19 cellular contexts compared by ENCODE assay signal in the genomic region with DNA sequence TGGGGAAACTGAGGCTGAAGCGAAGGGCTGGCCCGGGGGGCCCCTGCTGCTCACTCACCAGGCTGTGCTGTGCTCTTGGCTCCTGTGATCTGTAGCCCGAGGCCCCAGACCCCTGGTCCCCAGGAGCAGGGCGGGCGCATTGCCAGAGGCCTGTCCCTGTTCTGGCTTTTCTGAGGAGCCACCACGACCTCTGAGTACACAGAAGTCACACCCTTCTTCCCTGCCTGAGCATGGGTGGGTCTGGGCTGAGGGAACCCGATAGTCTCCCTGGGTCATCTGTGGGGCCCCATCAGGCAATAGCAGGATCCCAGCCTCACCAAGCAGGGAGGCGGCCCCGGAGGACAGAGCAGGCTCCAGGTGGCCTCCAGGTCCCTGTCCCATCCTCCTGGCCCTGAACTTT. TPM values are rescaled to one million over a fixed set of nuclear protein-coding genes. Genes with fewer than 3 reads are reported as not detected.
DNase-seq lines count a peak whose midpoint lies in the region; ATAC-seq, FAIRE-seq and TF ChIP-seq lines count a peak whose summit lies in the region.
"Had no signal": no experiment of that assay in that cellular context is flagged by ENCODE, and none has a peak within 500 bp of the region (broad histone marks: within the 10 kb centered on the region; RNA-seq: fewer than 3 reads in every experiment).

No MANE protein-coding gene starts in this region.

- CTCF ChIA-PET in activated CD4-positive, alpha-beta T cell treated with anti-CD3 and anti-CD28 coated beads for 36 hours (lab: Charles Lee): interaction anchor here (0.9 to 4.9 kb wide), 4 partner anchors 10 to 106 kb away, joined by 3 to 43 read pairs (median 4); no protein-coding TSS in a partner anchor

- POLR2A ChIA-PET in activated CD4-positive, alpha-beta T cell treated with anti-CD3 and anti-CD28 coated beads for 36 hours (lab: Charles Lee): no interaction called here

- H3K36me3 Mint-ChIP-seq in activated CD4-positive, alpha-beta T cell treated with anti-CD3 and anti-CD28 coated beads for 36 hours (ENCODE audit: low read depth): no peaks in the 10 kb centered on the region
- H3K36me3 Mint-ChIP-seq in activated T-helper 2 cell treated with anti-CD3 and anti-CD28 coated beads, Interferon-gamma antibody, Interleukin-2, Interleukin-4, amounts not matched to agents 10 μg/mL and 5 μg/mL and 100 μg/mL, durations not matched to agents 14 hours and 24 hours and 36 hours (ENCODE audit: low read depth): peaks cover 9% of the 10 kb centered on the region
- H3K36me3 Mint-ChIP-seq: IgD-negative memory B cell had no signal

- no peak for ATAC-seq in activated CD4-positive, alpha-beta T cell treated with anti-CD3 and anti-CD28 coated beads for 36 hours
- ATAC-seq in HG03378 (IDR thresholded peaks at IDR 0.05; ENCODE audit: unreplicated experiment): no peak
- ATAC-seq: GM12878 had no signal

- H3K4me1 ChIP-seq in BE2C (peaks cover 3% of the 10 kb centered on the region; the same call in 1 of the 2 replicates), kidney (ENCODE audit: control insufficient read depth in 1 of 2, insufficient read depth in 1 of 2, low read depth in 1 of 2, low read length in 2 of 2) (peaks cover 12 to 13% of the 10 kb centered on the region in 2 donors)

- no peak for FAIRE-seq in kidney (lab: Jason Lieb, UNC)
- FAIRE-seq: GM12878, GM18507, RCC 7860 had no signal

- no peaks in the 10 kb centered on the region for H3K27me3 ChIP-seq in BE2C

- H3K9me3 Mint-ChIP-seq in activated CD4-positive, alpha-beta T cell treated with anti-CD3 and anti-CD28 coated beads for 36 hours (ENCODE audit: low read depth): no peaks in the 10 kb centered on the region
- no peaks in the 10 kb centered on the region for H3K9me3 Mint-ChIP-seq in activated T-helper 2 cell treated with anti-CD3 and anti-CD28 coated beads, Interferon-gamma antibody, Interleukin-2, Interleukin-4, amounts not matched to agents 10 μg/mL and 5 μg/mL and 100 μg/mL, durations not matched to agents 14 hours and 24 hours and 36 hours
- H3K9me3 Mint-ChIP-seq: CD4-positive, CD25-positive, alpha-beta regulatory T cell; H9; IgD-negative memory B cell had no signal

- H3K4me1 Mint-ChIP-seq in activated CD4-positive, alpha-beta T cell treated with anti-CD3 and anti-CD28 coated beads for 36 hours: peaks cover 29% of the 10 kb centered on the region
- H3K4me1 Mint-ChIP-seq in activated T-helper 2 cell treated with anti-CD3 and anti-CD28 coated beads, Interferon-gamma antibody, Interleukin-2, Interleukin-4, amounts not matched to agents 10 μg/mL and 5 μg/mL and 100 μg/mL, durations not matched to agents 14 hours and 24 hours and 36 hours (ENCODE audit: low read depth): peaks cover 31% of the 10 kb centered on the region

- H3K27ac Mint-ChIP-seq in activated CD4-positive, alpha-beta T cell treated with anti-CD3 and anti-CD28 coated beads for 36 hours: peak overlapping the region; percentile 25
- peak overlapping the region; percentile 30 for H3K27ac Mint-ChIP-seq in activated T-helper 2 cell treated with anti-CD3 and anti-CD28 coated beads, Interferon-gamma antibody, Interleukin-2, Interleukin-4, amounts not matched to agents 10 μg/mL and 5 μg/mL and 100 μg/mL, durations not matched to agents 14 hours and 24 hours and 36 hours
- H3K27ac Mint-ChIP-seq: IgD-negative memory B cell had no signal

- no peak for TF ChIP-seq CTCF in BE2C (IDR thresholded peaks at IDR 0.05; ENCODE audit: low read depth, low read length)
- no peak for TF ChIP-seq CTCF in GM10266 (IDR thresholded peaks at IDR 0.05; ENCODE audit: control insufficient read depth, insufficient read depth, low read depth, missing control alignments)
- no peak for TF ChIP-seq CTCF in kidney (IDR thresholded peaks at IDR 0.05; ENCODE audit: borderline replicate concordance, extremely low read depth, insufficient read depth)

- H3K27ac ChIP-seq in KOPT-K1 (ENCODE audit: low read depth, low read length, poor library complexity, severe bottlenecking): peak overlapping the region; percentile 88
- H3K27ac ChIP-seq in kidney (ENCODE audit: low read depth in 2 of 2, low read length in 2 of 2): no peak overlapping the region

- intact Hi-C loops in activated CD4-positive, alpha-beta T cell treated with anti-CD3 and anti-CD28 coated beads for 36 hours (cut with DNase I, micrococcal nuclease): no loop called here
- intact Hi-C loops in activated T-helper 2 cell treated with anti-CD3 and anti-CD28 coated beads, Interferon-gamma antibody, Interleukin-2, Interleukin-4, amounts not matched to agents 10 μg/mL and 5 μg/mL and 100 μg/mL, durations not matched to agents 14 hours and 24 hours and 36 hours (cut with micrococcal nuclease): no loop called here
- intact Hi-C loops in kidney (cut with DNase I): no loop called here

- no peaks in the 10 kb centered on the region for H3K9me3 ChIP-seq in BE2C
- H3K9me3 ChIP-seq in KOPT-K1 (ENCODE audit: insufficient read depth, low read length, poor library complexity, severe bottlenecking): no peaks in the 10 kb centered on the region
- no peaks in the 10 kb centered on the region for H3K9me3 ChIP-seq in kidney (ENCODE audit: control insufficient read depth in 1 of 2, low read length in 2 of 2)

- H3K4me3 ChIP-seq in BE2C (ENCODE audit: low read depth, low read length) (no peak overlapping the region), kidney (ENCODE audit: low read length in 2 of 2) (no peak overlapping the region)
- H3K4me3 ChIP-seq: GM12878 had no signal

- H3K4me3 Mint-ChIP-seq in activated CD4-positive, alpha-beta T cell treated with anti-CD3 and anti-CD28 coated beads for 36 hours: no peak overlapping the region
- H3K4me3 Mint-ChIP-seq in activated T-helper 2 cell treated with anti-CD3 and anti-CD28 coated beads, Interferon-gamma antibody, Interleukin-2, Interleukin-4, amounts not matched to agents 10 μg/mL and 5 μg/mL and 100 μg/mL, durations not matched to agents 14 hours and 24 hours and 36 hours (ENCODE audit: low read depth): no peak overlapping the region
- H3K4me3 Mint-ChIP-seq: CD4-positive, CD25-positive, alpha-beta regulatory T cell; H9; IgD-negative memory B cell had no signal

- no peaks in the 10 kb centered on the region for H3K27me3 Mint-ChIP-seq in activated CD4-positive, alpha-beta T cell treated with anti-CD3 and anti-CD28 coated beads for 36 hours
- H3K27me3 Mint-ChIP-seq in activated T-helper 2 cell treated with anti-CD3 and anti-CD28 coated beads, Interferon-gamma antibody, Interleukin-2, Interleukin-4, amounts not matched to agents 10 μg/mL and 5 μg/mL and 100 μg/mL, durations not matched to agents 14 hours and 24 hours and 36 hours (ENCODE audit: low read depth): no peaks in the 10 kb centered on the region
- H3K27me3 Mint-ChIP-seq: CD4-positive, CD25-positive, alpha-beta regulatory T cell had no signal

- DNase-seq in activated CD4-positive, alpha-beta T cell treated with anti-CD3 and anti-CD28 coated beads for 36 hours: no peak
- no peak for DNase-seq in activated CD4-positive, alpha-beta T cell treated with anti-CD3 and anti-CD28 coated beads, Interleukin-2, amount 50 U/mL, for 48 hours
- DNase-seq in BE2C (peak; percentile 54), GM10266 (ENCODE audit: extremely low spot score) (no peak), kidney (no peak)
- no peak for DNase-seq in activated T-helper 2 cell treated with anti-CD3 and anti-CD28 coated beads, Interferon-gamma antibody, Interleukin-2, Interleukin-4, amounts not matched to agents 10 μg/mL and 5 μg/mL and 100 μg/mL, durations not matched to agents 14 hours and 24 hours and 36 hours (ENCODE audit: low spot score)
- DNase-seq: CD4-positive, CD25-positive, alpha-beta regulatory T cell; DMS53; H9; NCI-H1436; NCI-H2081; NCI-H510A treated with DMSO at 0.1 percent for 48 hours had no signal

- H3K9ac ChIP-seq in kidney (ENCODE audit: low read length in 2 of 2): no peak overlapping the region

- H3K36me3 ChIP-seq in BE2C (no peaks in the 10 kb centered on the region), KOPT-K1 (ENCODE audit: insufficient read depth, low read length) (no peaks in the 10 kb centered on the region), kidney (ENCODE audit: control insufficient read depth in 1 of 2, insufficient read depth in 2 of 2, low read length in 2 of 2) (peaks cover 3 to 15% of the 10 kb centered on the region in 2 donors)

RNA-seq across cellular contexts. Expression of a gene that starts 5.1 kb away (rescaled TPM):
- 1 to 10 TPM; 1.6 to 2.2 TPM for total RNA-seq in activated CD4-positive, alpha-beta T cell treated with anti-CD3 and anti-CD28 coated beads for 36 hours
- 3.8 TPM for polyA plus RNA-seq in BE2C (2012; ENCODE audit: insufficient read depth, insufficient read length, low read depth)
- total RNA-seq in activated T-helper 2 cell treated with anti-CD3 and anti-CD28 coated beads, Interferon-gamma antibody, Interleukin-2, Interleukin-4, amounts not matched to agents 10 μg/mL and 5 μg/mL and 100 μg/mL, durations not matched to agents 14 hours and 24 hours and 36 hours: 11.1 TPM in 2 replicates
- 16.5 TPM for total RNA-seq in kidney
- 71.7 TPM for polyA plus RNA-seq in kidney (ENCODE audit: insufficient read depth, low read depth, low replicate concordance)

RNA-seq across cellular contexts. Expression of a gene that starts 17.5 kb away (rescaled TPM):
- total RNA-seq in activated CD4-positive, alpha-beta T cell treated with anti-CD3 and anti-CD28 coated beads for 36 hours: 10 to 100 TPM; 13.8 to 17.6 TPM
- not detected for polyA plus RNA-seq in BE2C (2012; ENCODE audit: insufficient read depth, insufficient read length, low read depth)
- total RNA-seq in activated T-helper 2 cell treated with anti-CD3 and anti-CD28 coated beads, Interferon-gamma antibody, Interleukin-2, Interleukin-4, amounts not matched to agents 10 μg/mL and 5 μg/mL and 100 μg/mL, durations not matched to agents 14 hours and 24 hours and 36 hours: 148 and 152 TPM in 2 replicates
- 1.2 TPM for total RNA-seq in kidney
- polyA plus RNA-seq in kidney (ENCODE audit: insufficient read depth, low read depth, low replicate concordance): 0.56 TPM
- total RNA-seq: A172, H9 had no signal

RNA-seq across cellular contexts. Expression of a gene that starts 37.6 kb away (rescaled TPM):
- total RNA-seq in activated CD4-positive, alpha-beta T cell treated with anti-CD3 and anti-CD28 coated beads for 36 hours: 100 to 1,000 TPM in 1 of 2 experiments, 10 to 100 TPM in 1; 77.3 to 105 TPM
- polyA plus RNA-seq in BE2C (2012; ENCODE audit: insufficient read depth, insufficient read length, low read depth): 1.8 TPM
- total RNA-seq in activated T-helper 2 cell treated with anti-CD3 and anti-CD28 coated beads, Interferon-gamma antibody, Interleukin-2, Interleukin-4, amounts not matched to agents 10 μg/mL and 5 μg/mL and 100 μg/mL, durations not matched to agents 14 hours and 24 hours and 36 hours: 919 and 932 TPM in 2 replicates
- 10.7 TPM for total RNA-seq in kidney
- polyA plus RNA-seq in kidney (ENCODE audit: insufficient read depth, low read depth, low replicate concordance): 0.67 TPM
- polyA plus RNA-seq: CD4-positive, CD25-positive, alpha-beta regulatory T cell; IgD-negative memory B cell had no signal

RNA-seq across cellular contexts. Expression of a gene that starts 42.6 kb away (rescaled TPM):
- 10 to 100 TPM; 20.1 to 21.6 TPM for total RNA-seq in activated CD4-positive, alpha-beta T cell treated with anti-CD3 and anti-CD28 coated beads for 36 hours
- polyA plus RNA-seq in BE2C (2012; ENCODE audit: insufficient read depth, insufficient read length, low read depth): 2.9 TPM
- 26.8 and 29.4 TPM in 2 replicates for total RNA-seq in activated T-helper 2 cell treated with anti-CD3 and anti-CD28 coated beads, Interferon-gamma antibody, Interleukin-2, Interleukin-4, amounts not matched to agents 10 μg/mL and 5 μg/mL and 100 μg/mL, durations not matched to agents 14 hours and 24 hours and 36 hours
- total RNA-seq in kidney: 34.5 TPM
- 31.0 TPM for polyA plus RNA-seq in kidney (ENCODE audit: insufficient read depth, low read depth, low replicate concordance)
